In the genomic region with DNA sequence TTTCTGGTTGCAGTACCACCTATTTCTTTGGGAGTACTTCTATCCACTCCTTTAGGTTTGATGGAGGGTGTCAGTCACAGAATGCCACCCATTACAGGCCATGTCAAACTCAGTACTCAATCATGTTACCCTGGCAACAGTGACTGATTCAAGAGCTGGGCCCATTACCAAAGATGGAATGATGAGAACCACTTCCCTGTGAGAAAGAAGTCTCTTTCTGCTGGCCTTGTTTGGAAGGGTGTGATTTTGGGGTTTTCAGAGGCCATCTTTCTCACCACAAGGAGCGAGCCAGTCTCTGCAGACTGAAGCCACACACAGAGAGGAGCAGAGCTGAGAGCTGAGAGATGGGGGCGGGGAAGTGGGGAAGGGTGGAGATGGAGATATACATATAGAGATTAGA, we compare ENCODE assay signal across 9 cellular contexts. TPM values are rescaled to one million over a fixed set of nuclear protein-coding genes. Genes with fewer than 3 reads are reported as not detected.
"Had no signal": no experiment of that assay in that cellular context is flagged by ENCODE, and none has a peak within 500 bp of the region (broad histone marks: within the 10 kb centered on the region; RNA-seq: fewer than 3 reads in every experiment).

No MANE protein-coding gene starts in this region.

- H3K9me3 Mint-ChIP-seq: GM23338, H9, HFFc6 had no signal

- DNase-seq: H9, HCEC 1CT, HFFc6, IMR-90, Karpas-422 had no signal

- H3K27ac ChIP-seq: KMS-11 had no signal

- H3K4me3 ChIP-seq: GM23338, K562 had no signal

- H3K27ac Mint-ChIP-seq: GM23338, HFFc6 had no signal

- ATAC-seq: GM23338, K562 had no signal

- H3K4me3 Mint-ChIP-seq: GM23338, H9, HFFc6 had no signal

RNA-seq across cellular contexts. Expression of a gene that starts 13.9 kb away (rescaled TPM):
- total RNA-seq: HFFc6, HT-29, IMR-90, K562 had no signal
